20 cellular contexts compared by ENCODE assay signal in the genomic region with DNA sequence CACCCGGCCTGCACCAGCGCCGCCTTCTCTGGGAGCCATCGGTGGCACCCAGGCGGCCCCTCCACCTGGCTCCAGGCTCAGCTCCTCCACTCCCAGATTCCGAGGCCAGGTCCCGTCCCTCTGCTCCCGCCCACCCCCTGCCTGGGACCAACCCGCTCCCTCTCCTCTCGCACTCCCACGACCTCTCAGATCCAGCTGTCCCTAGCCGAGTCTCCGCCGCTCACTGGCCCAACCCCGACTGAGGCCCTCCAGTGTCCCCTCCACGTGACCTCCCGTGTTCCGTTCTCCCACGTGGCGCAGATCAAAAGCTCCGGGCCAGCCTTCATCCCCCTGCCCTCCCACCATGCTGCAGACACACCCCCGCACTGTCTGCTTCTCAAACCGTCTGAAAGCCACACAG. TPM values are rescaled to one million over a fixed set of nuclear protein-coding genes. Genes with fewer than 3 reads are reported as not detected.
DNase-seq lines count a peak whose midpoint lies in the region; ATAC-seq, FAIRE-seq and TF ChIP-seq lines count a peak whose summit lies in the region.
"Had no signal": no experiment of that assay in that cellular context is flagged by ENCODE, and none has a peak within 500 bp of the region (broad histone marks: within the 10 kb centered on the region; RNA-seq: fewer than 3 reads in every experiment).

No MANE protein-coding gene starts in this region.

- CTCF ChIA-PET in HepG2 (lab: Yijun Ruan, JAX; ENCODE audit: low intra/inter-chr PET ratio, low total read pairs) = no interaction called here

- H3K9ac ChIP-seq in HepG2 (ENCODE audit: insufficient read depth, low read depth, low read length) = no peak overlapping the region
- H3K9ac ChIP-seq: BLaER1 had no signal

- H3K27ac ChIP-seq in HepG2 (ENCODE audit: extremely low read length, insufficient read depth, low read length) (no peak overlapping the region), right lobe of liver (no peak overlapping the region), lower lobe of right lung (no peak overlapping the region)
- H3K27ac ChIP-seq: BLaER1 had no signal

- DNase-seq in HepG2 (ENCODE audit: low spot score) (no peak), right lobe of liver (no peak), left kidney (ENCODE audit: low read depth, low spot score) (peak; percentile 92), posterior vena cava (ENCODE audit: low spot score) (peak; percentile 59), NAMALWA (ENCODE audit: low spot score) (no peak), lower lobe of right lung (no peak)
- DNase-seq: 8988T; CD4-positive, alpha-beta memory T cell; DMS153; DMS79; GDM1; GOT3 had no signal

- in situ Hi-C loops in HepG2 (cut with HindIII; ENCODE audit: extremely low pct_ligation_motif_present, low pct_unique_long_range_greater_than_20kb) = no loop called here

- H3K9me3 ChIP-seq in HepG2 (ENCODE audit: low read length) = peaks cover 21% of the 10 kb centered on the region
- H3K9me3 ChIP-seq in right lobe of liver = no peaks in the 10 kb centered on the region
- H3K9me3 ChIP-seq in lower lobe of right lung = no peaks in the 10 kb centered on the region
- H3K9me3 ChIP-seq: HAP-1 had no signal

- no peaks in the 10 kb centered on the region for H3K36me3 ChIP-seq in HepG2 (replicated peaks in 1 of 2; ENCODE audit: control insufficient read depth in 1 of 2, insufficient read depth in 2 of 2, low read length in 2 of 2)
- no peaks in the 10 kb centered on the region for H3K36me3 ChIP-seq in right lobe of liver
- no peaks in the 10 kb centered on the region for H3K36me3 ChIP-seq in lower lobe of right lung
- H3K36me3 ChIP-seq: BLaER1, HAP-1 had no signal

- POLR2A ChIA-PET in HepG2 (lab: Yijun Ruan, JAX) = no interaction called here

- no peaks in the 10 kb centered on the region for H3K79me2 ChIP-seq in HepG2 (ENCODE audit: insufficient read depth, low read length)

- TF ChIP-seq CTCF in HepG2 (CRISPR knock-in tag; IDR thresholded peaks at IDR 0.05) (no peak), right lobe of liver (IDR thresholded peaks at IDR 0.05) (no peak), lower lobe of right lung (IDR thresholded peaks at IDR 0.05) (no peak)

- BruUV-seq in HepG2 (replicated peaks; lab: Mats Ljungman, UMichigan) = no TSS peak

- no peak overlapping the region for H3K4me2 ChIP-seq in HepG2 (ENCODE audit: low read depth, low read length)
- H3K4me2 ChIP-seq: BLaER1 had no signal

- no peaks in the 10 kb centered on the region for H4K20me1 ChIP-seq in HepG2 (ENCODE audit: insufficient read depth, low read length)
- H4K20me1 ChIP-seq: BLaER1 had no signal

- H3K27me3 ChIP-seq in HepG2 (ENCODE audit: control insufficient read depth in 1 of 2, insufficient read depth in 2 of 2, low read length in 2 of 2) (peaks cover 1 to 31% of the 10 kb centered on the region in 2 experiments; a peak in 3 of 5 replicates), right lobe of liver (no peaks in the 10 kb centered on the region), lower lobe of right lung (ENCODE audit: low read depth) (peaks cover 5% of the 10 kb centered on the region)
- H3K27me3 ChIP-seq: BLaER1 had no signal

- TF ChIP-seq POLR2A in HepG2 (IDR thresholded peaks at IDR 0.05; ENCODE audit: insufficient read depth in 1 of 2, low read depth in 2 of 2, low read length in 2 of 2) (no peak), right lobe of liver (IDR thresholded peaks at IDR 0.05) (no peak), GM18505 (IDR thresholded peaks at IDR 0.05; ENCODE audit: borderline replicate concordance, extremely low read depth, insufficient read depth, insufficient read length) (no peak)

- H3K4me3 ChIP-seq in HepG2 (replicated peaks in 1 of 3; ENCODE audit: insufficient read depth in 1 of 3, low read depth in 2 of 3, low read length in 3 of 3) (no peak overlapping the region), right lobe of liver (no peak overlapping the region), lower lobe of right lung (no peak overlapping the region)
- H3K4me3 ChIP-seq: BLaER1, HAP-1 had no signal

- intact Hi-C loops in HepG2 (cut with micrococcal nuclease; ENCODE audit: unreplicated experiment) (no loop called here), right lobe of liver (cut with DNase I) (no loop called here), posterior vena cava (cut with DNase I) (no loop called here), lower lobe of right lung (cut with DNase I) (no loop called here)

- no peak for TF ChIP-seq EP300 in HepG2 (IDR thresholded peaks at IDR 0.05; ENCODE audit: low read depth in 2 of 2, low read length in 2 of 2)
- TF ChIP-seq EP300 in HepG2 (CRISPR knock-in tag; IDR thresholded peaks at IDR 0.05; ENCODE audit: borderline replicate concordance) = no peak

- no peak overlapping the region for H2AFZ ChIP-seq in HepG2 (ENCODE audit: low read length)

- WGBS in HepG2 (ENCODE audit: low lambda C conversion rate) = 38% methylated on average over 20 of the region's 23 CpGs
- WGBS in right lobe of liver (ENCODE audit: insufficient coverage, low coverage, low lambda C conversion rate, missing lambda C conversion rate) = 50% methylated on average over 3 of the region's 23 CpGs

- no peak for TF ChIP-seq RAD21 in HepG2 (CRISPR knock-in tag; IDR thresholded peaks at IDR 0.05)

- FAIRE-seq in HepG2 (lab: Jason Lieb, UNC) = no peak
- FAIRE-seq: GM12892 had no signal

- ATAC-seq in HepG2 (no peak), right lobe of liver (no peak), GM18505 (IDR thresholded peaks at IDR 0.05; ENCODE audit: unreplicated experiment) (no peak), lower lobe of right lung (no peak)

- H3K4me1 ChIP-seq in HepG2 (ENCODE audit: insufficient read depth, low read length) (no peaks in the 10 kb centered on the region), right lobe of liver (no peaks in the 10 kb centered on the region), lower lobe of right lung (no peaks in the 10 kb centered on the region)
- H3K4me1 ChIP-seq: HAP-1 had no signal

TF ChIP-seq in HepG2, 621 proteins besides CTCF, POLR2A, EP300 and RAD21:
- TF ChIP-seq, protein P1, sequence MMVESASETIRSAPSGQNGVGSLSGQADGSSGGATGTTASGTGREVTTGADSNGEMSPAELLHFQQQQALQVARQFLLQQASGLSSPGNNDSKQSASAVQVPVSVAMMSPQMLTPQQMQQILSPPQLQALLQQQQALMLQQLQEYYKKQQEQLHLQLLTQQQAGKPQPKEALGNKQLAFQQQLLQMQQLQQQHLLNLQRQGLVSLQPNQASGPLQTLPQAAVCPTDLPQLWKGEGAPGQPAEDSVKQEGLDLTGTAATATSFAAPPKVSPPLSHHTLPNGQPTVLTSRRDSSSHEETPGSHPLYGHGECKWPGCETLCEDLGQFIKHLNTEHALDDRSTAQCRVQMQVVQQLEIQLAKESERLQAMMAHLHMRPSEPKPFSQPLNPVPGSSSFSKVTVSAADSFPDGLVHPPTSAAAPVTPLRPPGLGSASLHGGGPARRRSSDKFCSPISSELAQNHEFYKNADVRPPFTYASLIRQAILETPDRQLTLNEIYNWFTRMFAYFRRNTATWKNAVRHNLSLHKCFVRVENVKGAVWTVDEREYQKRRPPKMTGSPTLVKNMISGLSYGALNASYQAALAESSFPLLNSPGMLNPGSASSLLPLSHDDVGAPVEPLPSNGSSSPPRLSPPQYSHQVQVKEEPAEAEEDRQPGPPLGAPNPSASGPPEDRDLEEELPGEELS (CRISPR knock-in tag; IDR thresholded peaks at IDR 0.05) = no peak
- peak; percentile 44; the same call in 1 of the 2 replicates for TF ChIP-seq MNT (IDR thresholded peaks at IDR 0.05)

RNA-seq across cellular contexts. Expression of gene SALL3, which starts 14.4 kb away (rescaled TPM):
- total RNA-seq in HepG2 (2016; rRNA removed; fragmentation: Illumina TruSeq; extraction: Trizol) (not detected in 2 replicates), right lobe of liver (not detected), posterior vena cava (not detected), lower lobe of right lung (not detected)
- total RNA-seq in HepG2 (2016; cell fraction: cytosol; rRNA removed; fragmentation: Illumina TruSeq; extraction: Trizol; ENCODE audit: low read depth) = not detected in 2 replicates
- total RNA-seq in HepG2 (2016; cell fraction: insoluble cytoplasmic fraction; rRNA removed; fragmentation: Illumina TruSeq; extraction: Trizol) = not detected in 2 replicates
- not detected in 2 replicates for total RNA-seq in HepG2 (2016; cell fraction: membrane; rRNA removed; fragmentation: Illumina TruSeq; extraction: Trizol)
- total RNA-seq in HepG2 (2016; cell fraction: nucleus; rRNA removed; fragmentation: Illumina TruSeq; extraction: Trizol) = not detected in 2 replicates
- polyA plus RNA-seq in HepG2 (2011; rRNA removed) = not detected in 2 replicates
- polyA plus RNA-seq in HepG2 (2011; cell fraction: cytosol; rRNA removed) = not detected in 2 replicates
- not detected in 2 replicates for polyA plus RNA-seq in HepG2 (2011; cell fraction: nucleus; rRNA removed)
- polyA plus RNA-seq in HepG2 (2012) = not detected in 2 replicates
- polyA plus RNA-seq in HepG2 (2016; cell fraction: cytosol; fragmentation: Illumina TruSeq; extraction: Trizol; ENCODE audit: low read depth) = not detected in 2 replicates
- not detected in 2 replicates for polyA plus RNA-seq in HepG2 (2016; cell fraction: insoluble cytoplasmic fraction; fragmentation: Illumina TruSeq; extraction: Trizol; ENCODE audit: low read depth)
- polyA plus RNA-seq in HepG2 (2016; cell fraction: membrane; fragmentation: Illumina TruSeq; extraction: Trizol; ENCODE audit: low read depth) = not detected in 2 replicates
- polyA plus RNA-seq in HepG2 (2016; cell fraction: nucleus; fragmentation: Illumina TruSeq; extraction: Trizol; ENCODE audit: insufficient read depth, low read depth) = not detected in 2 replicates
- polyA minus RNA-seq in HepG2 (2011; rRNA and poly(A)+ RNA removed; ENCODE audit: low replicate concordance) = not detected in 2 replicates
- not detected in 2 replicates for polyA minus RNA-seq in HepG2 (2011; cell fraction: cytosol; rRNA and poly(A)+ RNA removed)
- polyA minus RNA-seq in HepG2 (2011; cell fraction: nucleus; rRNA and poly(A)+ RNA removed) = not detected in 2 replicates
- total RNA-seq: A673; CD4-positive, alpha-beta memory T cell; HT-29 had no signal
- polyA plus RNA-seq: AG04450; CD14-positive monocyte; CD4-positive, alpha-beta memory T cell had no signal

Comparison
In these comparisons a context has a peak if more than half of its experiments do, and no peak if none do; other contexts are left out.
1. DNase-seq: peak in left kidney (single experiment) and posterior vena cava (single experiment); none in HepG2 (single experiment), right lobe of liver (0 of 3), NAMALWA (single experiment) and lower lobe of right lung (single experiment).